ENCODE assay signal across 24 cellular contexts in the genomic region with DNA sequence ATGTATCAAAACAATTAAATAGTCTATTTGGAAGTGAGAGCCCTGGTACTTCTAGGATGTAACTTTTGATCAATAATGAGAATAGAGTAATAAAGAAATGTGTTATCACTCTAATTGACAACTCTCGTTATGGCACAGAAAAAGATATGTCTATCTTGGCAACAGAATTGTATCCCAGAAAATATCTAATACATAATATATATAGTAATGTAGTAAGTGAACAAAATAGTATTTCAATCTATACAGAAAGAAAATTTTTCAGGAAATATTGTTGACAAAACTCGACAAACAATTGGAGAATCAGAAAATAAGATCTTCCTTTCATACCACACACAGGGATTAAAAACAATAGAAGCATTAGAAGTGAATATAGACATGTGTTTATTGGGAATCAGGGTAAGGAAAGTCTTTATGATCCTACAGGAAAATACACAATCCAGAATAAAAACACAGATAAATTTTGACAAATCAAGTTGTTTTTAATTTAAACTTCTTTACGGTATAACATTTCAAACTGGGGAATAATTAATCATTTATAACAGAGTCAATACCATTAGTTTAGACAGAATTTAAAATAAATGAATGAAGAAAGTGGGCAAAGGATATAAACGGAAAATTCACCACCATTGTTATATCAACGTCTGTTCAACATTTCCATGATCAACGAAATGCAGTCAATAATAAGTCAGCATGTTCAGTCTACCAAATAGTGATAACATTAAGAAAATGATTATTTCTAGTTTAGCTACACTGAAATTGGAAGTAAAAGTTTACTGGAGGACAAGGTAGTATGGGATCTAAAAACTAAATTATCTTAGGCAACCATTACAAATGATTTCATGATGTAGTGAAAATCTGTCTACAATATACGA.
DNase-seq lines count a peak whose midpoint lies in the region; ATAC-seq, FAIRE-seq and TF ChIP-seq lines count a peak whose summit lies in the region.
"Had no signal": no experiment of that assay in that cellular context is flagged by ENCODE, and none has a peak within 500 bp of the region (broad histone marks: within the 10 kb centered on the region; RNA-seq: fewer than 3 reads in every experiment).

No MANE protein-coding gene starts in this region.

- peaks cover 78% of the 10 kb centered on the region for H3K36me3 Mint-ChIP-seq in Calu3 (ENCODE audit: insufficient read depth, unreplicated experiment)

- H3K9me3 Mint-ChIP-seq in Calu3 (ENCODE audit: low read depth, unreplicated experiment): no peaks in the 10 kb centered on the region

- CTCF ChIA-PET in Calu3 (lab: Charles Lee): no interaction called here
- CTCF ChIA-PET in HEK293T (lab: Yijun Ruan, JAX): no interaction called here

- DNase-seq in Calu3: no peak
- no peak for DNase-seq in HEK293T (ENCODE audit: extremely low spot score)
- DNase-seq in SK-MEL-5 (ENCODE audit: low read depth, low spot score): peak; percentile 83
- no peak for DNase-seq in frontal cortex (ENCODE audit: low spot score in 2 of 2)
- no peak for DNase-seq in cerebellum (ENCODE audit: low spot score)
- DNase-seq in activated naive CD4-positive, alpha-beta T cell treated with anti-CD3 and anti-CD28 coated beads, Interleukin-2, amount 50 U/mL, for 16 hours: no peak
- DNase-seq in NOMO-1 (lab: John Stamatoyannopoulos, UW; ENCODE audit: unreplicated experiment in 2 of 2): no peak
- DNase-seq: activated CD4-positive, alpha-beta T cell treated with anti-CD3 and anti-CD28 coated beads for 4 hours; activated CD8-positive, alpha-beta memory T cell treated with anti-CD3 and anti-CD28 coated beads, Interleukin-2, amount 10 ng/mL, durations not matched to agents 7 days and 5 days; brain microvascular endothelial cell; CD4-positive, alpha-beta T cell; DND-41; foreskin fibroblast; HFFc6; IMR-90; islet precursor cell; lower lobe of right lung; NCI-H1436 treated with DMSO at 0.1 percent for 48 hours; RPMI8226; spleen; stomach; transverse colon had no signal

- H3K27ac Mint-ChIP-seq in Calu3 (ENCODE audit: unreplicated experiment): peak overlapping the region; percentile 63
- H3K27ac Mint-ChIP-seq: activated CD8-positive, alpha-beta memory T cell treated with anti-CD3 and anti-CD28 coated beads, Interleukin-2, amount 10 ng/mL, durations not matched to agents 7 days and 5 days; activated T-helper 17 cell treated with anti-CD3 and anti-CD28 coated beads, Interleukin-2, amount 50 U/mL, for 72 hours; CD4-positive, alpha-beta T cell; HFFc6 had no signal

- H3K4me1 Mint-ChIP-seq in Calu3 (ENCODE audit: low read depth, unreplicated experiment): no peaks in the 10 kb centered on the region
- H3K4me1 Mint-ChIP-seq: activated CD8-positive, alpha-beta memory T cell treated with anti-CD3 and anti-CD28 coated beads, Interleukin-2, amount 10 ng/mL, durations not matched to agents 7 days and 5 days had no signal

- peaks cover 45% of the 10 kb centered on the region for H3K27me3 Mint-ChIP-seq in Calu3 (ENCODE audit: unreplicated experiment)
- H3K27me3 Mint-ChIP-seq: activated CD8-positive, alpha-beta memory T cell treated with anti-CD3 and anti-CD28 coated beads, Interleukin-2, amount 10 ng/mL, durations not matched to agents 7 days and 5 days had no signal

- intact Hi-C loops in Calu3 (cut with micrococcal nuclease; ENCODE audit: unreplicated experiment): no loop called here

- FAIRE-seq in frontal cortex (lab: Jason Lieb, UNC): peak; percentile 89

- in situ Hi-C loops in SK-MEL-5 (cut with HindIII; ENCODE audit: low pct_unique_long_range_greater_than_20kb, low sequenced_read_pairs): no loop called here

- no peak for TF ChIP-seq CTCF in Calu3 (IDR thresholded peaks at IDR 0.05; ENCODE audit: unreplicated experiment)

- POLR2A ChIA-PET in HEK293T (lab: Yijun Ruan, JAX): no interaction called here

- BruUV-seq in Calu3 (replicated peaks; lab: Mats Ljungman, UMichigan): no TSS peak

- no peak overlapping the region for H3K4me3 Mint-ChIP-seq in Calu3 (ENCODE audit: low read depth, unreplicated experiment)
- H3K4me3 Mint-ChIP-seq: activated CD8-positive, alpha-beta memory T cell treated with anti-CD3 and anti-CD28 coated beads, Interleukin-2, amount 10 ng/mL, durations not matched to agents 7 days and 5 days; activated T-helper 17 cell treated with anti-CD3 and anti-CD28 coated beads, Interleukin-2, amount 50 U/mL, for 72 hours; CD4-positive, alpha-beta T cell; HFFc6 had no signal

- ATAC-seq in HG03175 (IDR thresholded peaks at IDR 0.05; ENCODE audit: unreplicated experiment): no peak
- ATAC-seq: activated CD8-positive, alpha-beta memory T cell treated with anti-CD3 and anti-CD28 coated beads, Interleukin-2, amount 10 ng/mL, durations not matched to agents 7 days and 5 days; activated T-helper 17 cell treated with anti-CD3 and anti-CD28 coated beads, Interleukin-2, amount 50 U/mL, for 72 hours had no signal

TF ChIP-seq in HEK293T, 16 proteins besides CTCF, POLR2A, EP300 and RAD21:
- TF ChIP-seq BHLHE40 (IDR thresholded peaks at IDR 0.05; ENCODE audit: borderline replicate concordance) (no peak), SP1 (IDR thresholded peaks at IDR 0.05) (no peak), SUZ12 (IDR thresholded peaks at IDR 0.05) (no peak), LEF1 (IDR thresholded peaks at IDR 0.05; ENCODE audit: borderline replicate concordance) (no peak), ZNF384 (IDR thresholded peaks at IDR 0.05) (no peak), CTBP1 (IDR thresholded peaks at IDR 0.05; ENCODE audit: borderline replicate concordance) (0 out of 2 replicates have a peak, but pooled peaks have one; percentile 5), TARDBP (IDR thresholded peaks at IDR 0.05) (no peak), FOXK2 (IDR thresholded peaks at IDR 0.05) (no peak), FOXA1 (IDR thresholded peaks at IDR 0.05) (no peak), HDGF (IDR thresholded peaks at IDR 0.05; ENCODE audit: borderline replicate concordance) (no peak), ELF4 (IDR thresholded peaks at IDR 0.05) (no peak), FOXM1 (IDR thresholded peaks at IDR 0.05; ENCODE audit: borderline replicate concordance) (no peak), NFRKB (IDR thresholded peaks at IDR 0.05) (no peak), L3MBTL2 (conservative IDR thresholded peaks at IDR 0.05) (no peak), ARNT (IDR thresholded peaks at IDR 0.05) (no peak)
- TF ChIP-seq, protein P1, sequence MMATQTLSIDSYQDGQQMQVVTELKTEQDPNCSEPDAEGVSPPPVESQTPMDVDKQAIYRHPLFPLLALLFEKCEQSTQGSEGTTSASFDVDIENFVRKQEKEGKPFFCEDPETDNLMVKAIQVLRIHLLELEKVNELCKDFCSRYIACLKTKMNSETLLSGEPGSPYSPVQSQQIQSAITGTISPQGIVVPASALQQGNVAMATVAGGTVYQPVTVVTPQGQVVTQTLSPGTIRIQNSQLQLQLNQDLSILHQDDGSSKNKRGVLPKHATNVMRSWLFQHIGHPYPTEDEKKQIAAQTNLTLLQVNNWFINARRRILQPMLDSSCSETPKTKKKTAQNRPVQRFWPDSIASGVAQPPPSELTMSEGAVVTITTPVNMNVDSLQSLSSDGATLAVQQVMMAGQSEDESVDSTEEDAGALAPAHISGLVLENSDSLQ (IDR thresholded peaks at IDR 0.05): peak; percentile 35; the same call in 1 of the 2 replicates
TF ChIP-seq in HEK293T: peak in this region for 2.
